ENCODE assay signal across 34 cellular contexts in genomic region chr7:4831723-4832495, GRCh38. TPM values are rescaled to one million over a fixed set of nuclear protein-coding genes. Genes with fewer than 3 reads are reported as not detected.
"Had no signal": no experiment of that assay in that cellular context is flagged by ENCODE, and none has a peak within 500 bp of the region (broad histone marks: within the 10 kb centered on the region; RNA-seq: fewer than 3 reads in every experiment).

No MANE protein-coding gene starts in this region.

- H3K36me3 ChIP-seq: ovary, prostate gland, sigmoid colon, thyroid gland, upper lobe of right lung had no signal

- ATAC-seq: gastroesophageal sphincter; left colon; naive thymus-derived CD4-positive, alpha-beta T cell; stimulated activated memory B cell treated with anti-CD40 and anti-IgM and Interleukin-4, amounts not matched to agents 10 μg/mL and 1 μg/mL and 100 μg/mL, for 72 hours; stimulated activated naive CD8-positive, alpha-beta T cell treated with anti-CD3 and anti-CD28 coated beads, Interleukin-15, amount 100 ng/mL, for 72 hours; T-helper 17 cell; upper lobe of right lung; WTC11 had no signal

- H3K4me2 ChIP-seq: hepatocyte had no signal

- DNase-seq: activated CD4-positive, alpha-beta memory T cell treated with anti-CD3 and anti-CD28 coated beads, Interleukin-2, amount 10 ng/mL, durations not matched to agents 7 days and 5 days; activated CD4-positive, alpha-beta T cell treated with anti-CD3 and anti-CD28 coated beads for 1 hour; activated CD4-positive, alpha-beta T cell treated with anti-CD3 and anti-CD28 coated beads, Interleukin-2, amount 10 ng/mL, durations not matched to agents 7 days and 5 days; activated CD8-positive, alpha-beta memory T cell treated with anti-CD3 and anti-CD28 coated beads, Interleukin-2, amount 50 U/mL, for 48 hours; activated gamma-delta T cell; activated naive CD4-positive, alpha-beta T cell treated with anti-CD3 and anti-CD28 coated beads, Interleukin-2, amount 10 ng/mL, durations not matched to agents 7 days and 5 days; activated naive CD8-positive, alpha-beta T cell treated with anti-CD3 and anti-CD28 coated beads, Interleukin-2, amount 10 ng/mL, durations not matched to agents 7 days and 5 days; activated T-cell treated with anti-CD3 and anti-CD28 coated beads, Interleukin-2, amount 50 U/mL, for 24 hours; central memory CD4-positive, alpha-beta T cell; effector CD8-positive, alpha-beta T cell; erythroblast; islet precursor cell; left colon; midbrain; naive thymus-derived CD4-positive, alpha-beta T cell; ovary; retina; sigmoid colon; small intestine; stimulated activated CD4-positive, alpha-beta T cell treated with anti-CD3 and anti-CD28 coated beads, Interleukin-1b, Interleukin-23, amount 100 ng/mL, for 48 hours; stimulated activated CD4-positive, alpha-beta T cell treated with anti-CD3 and anti-CD28 coated beads, Interleukin-4, amount 100 ng/mL, for 4 hours; stimulated activated CD8-positive, alpha-beta memory T cell treated with anti-CD3 and anti-CD28 coated beads, Interleukin-4, amount 100 ng/mL, for 48 hours; stimulated activated naive CD8-positive, alpha-beta T cell treated with anti-CD3 and anti-CD28 coated beads, Interleukin-15, amount 100 ng/mL, for 72 hours; substantia nigra; T-helper 17 cell; T1000; thyroid gland; upper lobe of right lung had no signal

- H3K9me3 ChIP-seq: gastroesophageal sphincter, ovary, prostate gland, sigmoid colon, thyroid gland, upper lobe of right lung had no signal

- H3K27me3 ChIP-seq: gastroesophageal sphincter, hepatocyte, ovary, sigmoid colon, thyroid gland, upper lobe of right lung had no signal

- H3K27ac ChIP-seq: gastroesophageal sphincter, hepatocyte, ovary, prostate gland, sigmoid colon, thyroid gland, upper lobe of right lung had no signal

- H3K4me1 ChIP-seq: prostate gland, sigmoid colon, thyroid gland, upper lobe of right lung had no signal

- H3K4me3 ChIP-seq: gastroesophageal sphincter, hepatocyte, ovary, prostate gland, sigmoid colon, thyroid gland, upper lobe of right lung had no signal

- H3K79me2 ChIP-seq: hepatocyte had no signal

- H2AFZ ChIP-seq: hepatocyte had no signal

RNA-seq across cellular contexts. Expression of gene PAPOLB, which starts 29.9 kb away (rescaled TPM):
- total RNA-seq: activated CD4-positive, alpha-beta memory T cell treated with anti-CD3 and anti-CD28 coated beads, Interleukin-2, amount 10 ng/mL, durations not matched to agents 7 days and 5 days; activated naive CD8-positive, alpha-beta T cell treated with anti-CD3 and anti-CD28 coated beads, Interleukin-2, amount 10 ng/mL, durations not matched to agents 7 days and 5 days; astrocyte; hepatocyte; naive thymus-derived CD4-positive, alpha-beta T cell; T-helper 17 cell had no signal
- polyA plus RNA-seq: hepatocyte; naive thymus-derived CD4-positive, alpha-beta T cell; ovary had no signal
